15 cellular contexts compared by ENCODE assay signal in genomic region chr17:66448008-66448644, GRCh38.
DNase-seq lines count a peak whose midpoint lies in the region; ATAC-seq, FAIRE-seq and TF ChIP-seq lines count a peak whose summit lies in the region.
"Had no signal": no experiment of that assay in that cellular context is flagged by ENCODE, and none has a peak within 500 bp of the region (broad histone marks: within the 10 kb centered on the region; RNA-seq: fewer than 3 reads in every experiment).

No MANE protein-coding gene starts in this region.

- no peak for TF ChIP-seq EP300 in A549 (IDR thresholded peaks at IDR 0.05)

- H3K9me3 ChIP-seq in A549 (no peaks in the 10 kb centered on the region), DND-41 (ENCODE audit: insufficient read depth, low read length, severe bottlenecking) (no peaks in the 10 kb centered on the region)
- no peaks in the 10 kb centered on the region for H3K9me3 ChIP-seq in naive thymus-derived CD4-positive, alpha-beta T cell (ENCODE audit: control insufficient read depth in 2 of 3, low read length in 3 of 3)

- FAIRE-seq in A549 (lab: Jason Lieb, UNC), result peak; percentile 65
- FAIRE-seq in bronchial epithelial cell (lab: Jason Lieb, UNC), result no peak

- TF ChIP-seq POLR2A in A549 (IDR thresholded peaks at IDR 0.05; ENCODE audit: low read length), result no peak

- H3K9me3 Mint-ChIP-seq in naive thymus-derived CD4-positive, alpha-beta T cell, result no peaks in the 10 kb centered on the region
- H3K9me3 Mint-ChIP-seq: HFFc6, IgD-negative memory B cell had no signal

- H3K4me1 ChIP-seq in A549, result peaks cover 39% of the 10 kb centered on the region
- peaks cover 92% of the 10 kb centered on the region for H3K4me1 ChIP-seq in DND-41 (ENCODE audit: insufficient read depth, low read length)
- H3K4me1 ChIP-seq in naive thymus-derived CD4-positive, alpha-beta T cell (ENCODE audit: control insufficient read depth in 2 of 2, insufficient read depth in 2 of 2, low read length in 2 of 2), result peaks cover 0 to 23% of the 10 kb centered on the region in 2 donors

- ATAC-seq in A549 (no peak), DND-41 (ENCODE audit: insufficient read depth, low read depth) (no peak), GM21447 (IDR thresholded peaks at IDR 0.05; ENCODE audit: unreplicated experiment) (no peak)
- no peak for ATAC-seq in naive thymus-derived CD4-positive, alpha-beta T cell

- DNase-seq in A549 (ENCODE audit: low read depth in 1 of 2, low spot score in 1 of 2) (no peak), DND-41 (no peak), bronchial epithelial cell (ENCODE audit: low read depth) (peak; percentile 38), hypothalamus (lab: John Stamatoyannopoulos, UW) (no peak), GM13976 (ENCODE audit: low spot score) (no peak)
- DNase-seq in naive thymus-derived CD4-positive, alpha-beta T cell, result no peak
- no peak for DNase-seq in activated CD4-positive, alpha-beta T cell treated with anti-CD3 and anti-CD28 coated beads for 1 hour
- DNase-seq: AML-193, GF-D8, HFFc6, NCI-H1930, NCI-H2171 treated with DMSO at 0.1 percent for 48 hours, RPMI8226 had no signal

- no peaks in the 10 kb centered on the region for H4K20me1 ChIP-seq in DND-41 (ENCODE audit: insufficient read depth, low read length)

- intact Hi-C loops in naive thymus-derived CD4-positive, alpha-beta T cell (cut with micrococcal nuclease), result no loop called here

- peak overlapping the region in 7 of 9 donors; percentile 0 to 80 (median 30) for H3K27ac Mint-ChIP-seq in naive thymus-derived CD4-positive, alpha-beta T cell
- H3K27ac Mint-ChIP-seq: HFFc6, IgD-negative memory B cell had no signal

- H3K4me1 Mint-ChIP-seq in naive thymus-derived CD4-positive, alpha-beta T cell, result peaks cover 43 to 97% (median 89%) of the 10 kb centered on the region in 7 donors

- no peaks in the 10 kb centered on the region for H3K36me3 ChIP-seq in DND-41 (ENCODE audit: insufficient read depth, low read length)
- no peaks in the 10 kb centered on the region for H3K36me3 ChIP-seq in bronchial epithelial cell (ENCODE audit: control insufficient read depth, insufficient read depth, low read length)
- no peaks in the 10 kb centered on the region for H3K36me3 ChIP-seq in naive thymus-derived CD4-positive, alpha-beta T cell (ENCODE audit: control insufficient read depth in 2 of 3, insufficient read depth in 3 of 3, low read length in 3 of 3)

- H3K36me3 Mint-ChIP-seq in naive thymus-derived CD4-positive, alpha-beta T cell, result peaks cover 4 to 33% (median 26%) of the 10 kb centered on the region in 5 donors
- H3K36me3 Mint-ChIP-seq: IgD-negative memory B cell had no signal

- no peak overlapping the region for H3K27ac ChIP-seq in A549
- H3K27ac ChIP-seq in DND-41 (ENCODE audit: low read length), result peak overlapping the region; percentile 36
- no peak overlapping the region for H3K27ac ChIP-seq in naive thymus-derived CD4-positive, alpha-beta T cell (ENCODE audit: low read depth, low read length)

- TF ChIP-seq CTCF in A549 (IDR thresholded peaks at IDR 0.05), result no peak
- no peak for TF ChIP-seq CTCF in DND-41 (IDR thresholded peaks at IDR 0.05; ENCODE audit: borderline replicate concordance, extremely low read depth, low read length, poor library complexity, severe bottlenecking)
- TF ChIP-seq CTCF in bronchial epithelial cell (IDR thresholded peaks at IDR 0.05; ENCODE audit: insufficient read depth, low read length, severe bottlenecking), result no peak
- no peak for TF ChIP-seq CTCF in GM13976 (IDR thresholded peaks at IDR 0.05; ENCODE audit: borderline replicate concordance, control extremely low read depth, extremely low read depth, insufficient read depth, missing control alignments)

- H3K79me2 ChIP-seq in DND-41 (ENCODE audit: insufficient read depth, low read length), result peaks cover 63% of the 10 kb centered on the region

- WGBS in A549 (ENCODE audit: missing lambda C conversion rate), result 77% methylated on average over 14 of the region's 14 CpGs

- no peaks in the 10 kb centered on the region for H3K27me3 Mint-ChIP-seq in naive thymus-derived CD4-positive, alpha-beta T cell

- POLR2A ChIA-PET in A549 (lab: Yijun Ruan, JAX), result no interaction called here
- POLR2A ChIA-PET in naive thymus-derived CD4-positive, alpha-beta T cell (lab: Charles Lee), result no interaction called here

- H3K27me3 ChIP-seq in DND-41 (ENCODE audit: insufficient read depth, low read length, poor library complexity) (no peaks in the 10 kb centered on the region), bronchial epithelial cell (ENCODE audit: control insufficient read depth, insufficient read depth, low read length) (no peaks in the 10 kb centered on the region)
- H3K27me3 ChIP-seq in naive thymus-derived CD4-positive, alpha-beta T cell (ENCODE audit: control insufficient read depth in 2 of 2, insufficient read depth in 2 of 2, low read length in 2 of 2), result no peaks in the 10 kb centered on the region

- H3K4me3 Mint-ChIP-seq in naive thymus-derived CD4-positive, alpha-beta T cell, result no peak overlapping the region
- H3K4me3 Mint-ChIP-seq: HFFc6, IgD-negative memory B cell had no signal

- CTCF ChIA-PET in A549 (lab: Yijun Ruan, JAX), result interaction anchor here (1.5 to 2.9 kb wide), 3 partner anchors 12 to 226 kb away, joined by 4 to 10 read pairs (median 10); no protein-coding TSS in a partner anchor
- CTCF ChIA-PET in naive thymus-derived CD4-positive, alpha-beta T cell (lab: Charles Lee), result no interaction called here

- no peak overlapping the region for H3K9ac ChIP-seq in DND-41 (ENCODE audit: low read depth, low read length)

- no peak for TF ChIP-seq RAD21 in A549 (conservative IDR thresholded peaks at IDR 0.05 in 1 of 2, IDR thresholded peaks at IDR 0.05 in 1 of 2)

- in situ Hi-C loops in GM13976 (cut with MboI; ENCODE audit: low sequenced_read_pairs, unreplicated experiment), result no loop called here

- H3K4me2 ChIP-seq in A549, result no peak overlapping the region
- no peak overlapping the region for H3K4me2 ChIP-seq in DND-41 (ENCODE audit: insufficient read depth, low read length)

- H3K4me3 ChIP-seq in A549 (no peak overlapping the region), DND-41 (ENCODE audit: low read depth in 1 of 2, low read length in 2 of 2) (no peak overlapping the region), bronchial epithelial cell (ENCODE audit: low read depth, low read length) (no peak overlapping the region)
- H3K4me3 ChIP-seq in naive thymus-derived CD4-positive, alpha-beta T cell (ENCODE audit: low read length), result no peak overlapping the region

- no peak overlapping the region for H2AFZ ChIP-seq in DND-41 (ENCODE audit: low read depth, low read length)

TF ChIP-seq in A549, 52 proteins besides CTCF, POLR2A, EP300 and RAD21:
- TF ChIP-seq EHMT2 (IDR thresholded peaks at IDR 0.05; ENCODE audit: low read depth) (no peak), GATA3 (IDR thresholded peaks at IDR 0.05; ENCODE audit: borderline replicate concordance) (no peak), PHF8 (IDR thresholded peaks at IDR 0.05; ENCODE audit: borderline replicate concordance, low read depth) (no peak), USF2 (IDR thresholded peaks at IDR 0.05) (no peak), ZSCAN20 (CRISPR knock-in tag; IDR thresholded peaks at IDR 0.05) (no peak), TFCP2L1 (CRISPR knock-in tag; IDR thresholded peaks at IDR 0.05) (no peak), FOSL2 (IDR thresholded peaks at IDR 0.05) (no peak), FOSL2 (CRISPR knock-in tag; IDR thresholded peaks at IDR 0.05) (no peak), RARB (CRISPR knock-in tag; IDR thresholded peaks at IDR 0.05) (no peak), CBX8 (IDR thresholded peaks at IDR 0.05) (no peak), CHD4 (IDR thresholded peaks at IDR 0.05; ENCODE audit: borderline replicate concordance) (no peak), MAZ (IDR thresholded peaks at IDR 0.05; ENCODE audit: borderline replicate concordance, low read depth, low read length) (no peak), ZNF302 (CRISPR knock-in tag; IDR thresholded peaks at IDR 0.05) (no peak), HEYL (CRISPR knock-in tag; IDR thresholded peaks at IDR 0.05) (no peak), RCOR1 (IDR thresholded peaks at IDR 0.05; ENCODE audit: low read depth, low read length) (no peak), FOSB (CRISPR knock-in tag; IDR thresholded peaks at IDR 0.05) (no peak)
- TF ChIP-seq, protein P1, sequence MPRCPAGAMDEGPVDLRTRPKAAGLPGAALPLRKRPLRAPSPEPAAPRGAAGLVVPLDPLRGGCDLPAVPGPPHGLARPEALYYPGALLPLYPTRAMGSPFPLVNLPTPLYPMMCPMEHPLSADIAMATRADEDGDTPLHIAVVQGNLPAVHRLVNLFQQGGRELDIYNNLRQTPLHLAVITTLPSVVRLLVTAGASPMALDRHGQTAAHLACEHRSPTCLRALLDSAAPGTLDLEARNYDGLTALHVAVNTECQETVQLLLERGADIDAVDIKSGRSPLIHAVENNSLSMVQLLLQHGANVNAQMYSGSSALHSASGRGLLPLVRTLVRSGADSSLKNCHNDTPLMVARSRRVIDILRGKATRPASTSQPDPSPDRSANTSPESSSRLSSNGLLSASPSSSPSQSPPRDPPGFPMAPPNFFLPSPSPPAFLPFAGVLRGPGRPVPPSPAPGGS (IDR thresholded peaks at IDR 0.05), result no peak
